1 cellular context compared by ENCODE assay signal in genomic region chrX:48897621-48898306, GRCh38.
A peak's percentile ranks its signal among the peaks of the same experiment; 100 is the strongest.
TF ChIP-seq lines count a peak whose summit lies in the region.

Gene PQBP1, plus strand, starts transcription at chrX:48897930. Its CDS starts 580 bp downstream, at chrX:48898510.
Gene TIMM17B, minus strand, starts transcription at chrX:48897768. Its CDS starts 19 bp downstream, at chrX:48897749.

TF ChIP-seq in K562, 482 proteins besides CTCF, POLR2A, EP300 and RAD21 (continued from another document and continues in another):
- TF ChIP-seq ZHX1 (conservative IDR thresholded peaks at IDR 0.05; ENCODE audit: low read length) = no peak
- TF ChIP-seq TOE1 (IDR thresholded peaks at IDR 0.05; ENCODE audit: borderline replicate concordance) = peak; percentile 82; the same call in 1 of the 2 replicates
- no peak for TF ChIP-seq TOE1 (CRISPR knock-in tag; IDR thresholded peaks at IDR 0.05; ENCODE audit: borderline replicate concordance, low read depth)
- TF ChIP-seq PREB (CRISPR knock-in tag; IDR thresholded peaks at IDR 0.05) = peak; percentile 65; the same call in 1 of the 2 replicates
- TF ChIP-seq RBM17 (IDR thresholded peaks at IDR 0.05; ENCODE audit: borderline replicate concordance, low read depth, low read length) = no peak
- TF ChIP-seq ZNF146 (CRISPR knock-in tag; IDR thresholded peaks at IDR 0.05; ENCODE audit: unreplicated experiment) = no peak
- no peak for TF ChIP-seq NELFE (IDR thresholded peaks at IDR 0.05; ENCODE audit: insufficient read depth, insufficient read length)
- peak; percentile 91 for TF ChIP-seq POLR2H (tag; IDR thresholded peaks at IDR 0.05; ENCODE audit: low read depth)
- no peak for TF ChIP-seq ZFP30 (CRISPR knock-in tag; IDR thresholded peaks at IDR 0.05; ENCODE audit: borderline replicate concordance)
- TF ChIP-seq MNT (conservative IDR thresholded peaks at IDR 0.05) = peak in 1 of 2 experiments; percentile 61; a peak in 3 of 4 replicates
- TF ChIP-seq SLC30A9 (CRISPR knock-in tag; IDR thresholded peaks at IDR 0.05) = no peak
- peak; percentile 95 for TF ChIP-seq TCF7L2 (IDR thresholded peaks at IDR 0.05; ENCODE audit: low read depth, low read length)
- TF ChIP-seq NR0B1 (IDR thresholded peaks at IDR 0.05; ENCODE audit: partially characterized antibody) = no peak
- TF ChIP-seq EP400 (IDR thresholded peaks at IDR 0.05) = peak; percentile 61
- peak; percentile 65 for TF ChIP-seq HMGN3 (IDR thresholded peaks at IDR 0.05; ENCODE audit: borderline replicate concordance, extremely low read depth, insufficient read length, low read depth, low read length)
- no peak for TF ChIP-seq CAMTA2 (CRISPR knock-in tag; conservative IDR thresholded peaks at IDR 0.05)
- peak; percentile 28; the same call in 1 of the 2 replicates for TF ChIP-seq ZBTB26 (CRISPR knock-in tag; IDR thresholded peaks at IDR 0.05)
- no peak for TF ChIP-seq ZNF12 (CRISPR knock-in tag; IDR thresholded peaks at IDR 0.05)
- peak; percentile 68 for TF ChIP-seq MAX (CRISPR knock-in tag; IDR thresholded peaks at IDR 0.05)
- no peak for TF ChIP-seq MTF1 (CRISPR knock-in tag; IDR thresholded peaks at IDR 0.05; ENCODE audit: borderline replicate concordance)
- peak; percentile 89 for TF ChIP-seq BHLHE40 (IDR thresholded peaks at IDR 0.05; ENCODE audit: low read length)
- no peak for TF ChIP-seq CHD4 (IDR thresholded peaks at IDR 0.05; ENCODE audit: insufficient read depth, insufficient replicate concordance, low read depth, low read length, poor library complexity, severe bottlenecking)
- TF ChIP-seq ZNF316 (IDR thresholded peaks at IDR 0.05) = no peak
- TF ChIP-seq RFX5 (IDR thresholded peaks at IDR 0.05; ENCODE audit: low read depth, low read length) = peak; percentile 42; the same call in 1 of the 2 replicates
- TF ChIP-seq PYGO2 (tag; IDR thresholded peaks at IDR 0.05) = no peak
- TF ChIP-seq NFRKB (IDR thresholded peaks at IDR 0.05; ENCODE audit: low read depth) = no peak; the same call in none of the 2 replicates
- TF ChIP-seq PHF8 (IDR thresholded peaks at IDR 0.05; ENCODE audit: borderline replicate concordance, low read length) = peak; percentile 93; the same call in 1 of the 2 replicates
- TF ChIP-seq RBBP5 (IDR thresholded peaks at IDR 0.05; ENCODE audit: borderline replicate concordance, insufficient read depth, low read length, poor library complexity, severe bottlenecking) = peak; percentile 85
- no peak for TF ChIP-seq ZNF212 (CRISPR knock-in tag; IDR thresholded peaks at IDR 0.05)
- TF ChIP-seq SNRNP70 (optimal IDR thresholded peaks at IDR 0.05; ENCODE audit: low read depth, low read length) = no peak
- no peak for TF ChIP-seq CBX1 (IDR thresholded peaks at IDR 0.05; ENCODE audit: low read depth)
- TF ChIP-seq PKNOX1 (IDR thresholded peaks at IDR 0.05) = peak; percentile 96
- no peak for TF ChIP-seq CBX2 (IDR thresholded peaks at IDR 0.05; ENCODE audit: insufficient read depth, low read length, poor library complexity, severe bottlenecking)
- TF ChIP-seq SPI1 (IDR thresholded peaks at IDR 0.05; ENCODE audit: borderline replicate concordance, low read depth, low read length) = peak; percentile 51; the same call in 1 of the 2 replicates
- TF ChIP-seq ZNF282 (CRISPR knock-in tag; IDR thresholded peaks at IDR 0.05) = no peak
- TF ChIP-seq SMAD1 (IDR thresholded peaks at IDR 0.05; ENCODE audit: low read depth, low read length, partially characterized antibody) = peak; percentile 25
- TF ChIP-seq SP2 (IDR thresholded peaks at IDR 0.05; ENCODE audit: extremely low read depth, low read depth, low read length, poor library complexity, severe bottlenecking) = peak; percentile 36
- TF ChIP-seq ZNF239 (CRISPR knock-in tag; IDR thresholded peaks at IDR 0.05) = no peak
- TF ChIP-seq MAFG (tag; conservative IDR thresholded peaks at IDR 0.05) = no peak
- TF ChIP-seq FUS (optimal IDR thresholded peaks at IDR 0.05; ENCODE audit: low read depth, low read length) = no peak
- TF ChIP-seq ZBTB33 (CRISPR knock-in tag; IDR thresholded peaks at IDR 0.05) = no peak
- TF ChIP-seq DIDO1 (tag; IDR thresholded peaks at IDR 0.05; ENCODE audit: low read depth) = no peak
- peak; percentile 40; the same call in 1 of the 2 replicates for TF ChIP-seq AFF4 (CRISPR knock-in tag; IDR thresholded peaks at IDR 0.05)
- TF ChIP-seq ARID3A (IDR thresholded peaks at IDR 0.05; ENCODE audit: borderline replicate concordance, low read depth, low read length) = no peak
- TF ChIP-seq ZKSCAN1 (IDR thresholded peaks at IDR 0.05; ENCODE audit: low read depth, low read length) = no peak
- TF ChIP-seq DMBX1 (CRISPR knock-in tag; IDR thresholded peaks at IDR 0.05; ENCODE audit: borderline replicate concordance) = no peak
